ENCODE assay signal across 1 cellular context in genomic region chr17:61834610-61835009, GRCh38.
TF ChIP-seq lines count a peak whose summit lies in the region.

No MANE protein-coding gene starts in this region.

TF ChIP-seq in H1, 55 proteins besides CTCF, POLR2A, EP300 and RAD21 (continued from another document):
- TF ChIP-seq CHD7 (IDR thresholded peaks at IDR 0.05; ENCODE audit: insufficient replicate concordance, low read length) (no peak), EGR1 (IDR thresholded peaks at IDR 0.05; ENCODE audit: borderline replicate concordance, low read depth, low read length) (no peak), ZNF274 (IDR thresholded peaks at IDR 0.05; ENCODE audit: borderline replicate concordance, extremely low read depth, low read length) (no peak), BCL11A (IDR thresholded peaks at IDR 0.05; ENCODE audit: low read depth in 2 of 2, low read length in 2 of 2) (no peak), ATF3 (IDR thresholded peaks at IDR 0.05; ENCODE audit: insufficient read depth, low read depth, low read length) (no peak), POLR2AphosphoS5 (IDR thresholded peaks at IDR 0.05; ENCODE audit: low read depth, low read length) (no peak), USF2 (IDR thresholded peaks at IDR 0.05; ENCODE audit: low read length) (no peak), SRF (IDR thresholded peaks at IDR 0.05; ENCODE audit: low read depth, low read length) (no peak), SP4 (IDR thresholded peaks at IDR 0.05; ENCODE audit: low read length) (no peak), KDM1A (IDR thresholded peaks at IDR 0.05; ENCODE audit: borderline replicate concordance, low read length) (no peak), SIX5 (IDR thresholded peaks at IDR 0.05; ENCODE audit: low read depth, low read length) (no peak), CEBPB (IDR thresholded peaks at IDR 0.05; ENCODE audit: low read depth, low read length) (no peak), EZH2 (IDR thresholded peaks at IDR 0.05; ENCODE audit: low read depth, low read length, severe bottlenecking) (no peak), RBBP5 (IDR thresholded peaks at IDR 0.05; ENCODE audit: borderline replicate concordance, low read depth, low read length) (no peak), JUND (IDR thresholded peaks at IDR 0.05; ENCODE audit: low read length) (no peak), E2F6 (IDR thresholded peaks at IDR 0.05) (no peak)
